Comparison of ENCODE assay signal across 15 cellular contexts in genomic region chr13:101925731-101926130, GRCh38.
DNase-seq lines count a peak whose midpoint lies in the region; TF ChIP-seq lines count a peak whose summit lies in the region.
"Had no signal": no experiment of that assay in that cellular context is flagged by ENCODE, and none has a peak within 500 bp of the region (broad histone marks: within the 10 kb centered on the region; RNA-seq: fewer than 3 reads in every experiment).

No MANE protein-coding gene starts in this region.

- no peaks in the 10 kb centered on the region; the same call in 1 of the 2 replicates for H3K9me3 ChIP-seq in PC-9 (ENCODE audit: insufficient read depth, low read depth)
- H3K9me3 ChIP-seq: MG63 had no signal

- no peaks in the 10 kb centered on the region for H3K4me1 ChIP-seq in PC-9 (replicated peaks; ENCODE audit: insufficient read depth)

- no peaks in the 10 kb centered on the region for H3K9me3 Mint-ChIP-seq in activated naive CD4-positive, alpha-beta T cell treated with anti-CD3 and anti-CD28 coated beads for 36 hours
- H3K9me3 Mint-ChIP-seq: HFFc6 had no signal

- peaks cover 23% of the 10 kb centered on the region for H3K27me3 Mint-ChIP-seq in activated naive CD4-positive, alpha-beta T cell treated with anti-CD3 and anti-CD28 coated beads for 36 hours (ENCODE audit: low read depth)

- no peaks in the 10 kb centered on the region for H3K36me3 Mint-ChIP-seq in activated naive CD4-positive, alpha-beta T cell treated with anti-CD3 and anti-CD28 coated beads for 36 hours (ENCODE audit: low read depth)

- H3K79me2 ChIP-seq in PC-9 (ENCODE audit: low read depth), result no peaks in the 10 kb centered on the region

- CTCF ChIA-PET in activated naive CD4-positive, alpha-beta T cell treated with anti-CD3 and anti-CD28 coated beads for 36 hours (lab: Charles Lee), result interaction anchor here (0.7 kb wide), 1 partner anchor 18 kb away, joined by 3 read pairs; no protein-coding TSS in a partner anchor
- CTCF ChIA-PET in PC-9 (lab: Charles Lee), result no interaction called here

- no peak overlapping the region for H3K27ac ChIP-seq in PC-9
- H3K27ac ChIP-seq: KMS-11, RWPE1, SK-N-MC had no signal

- intact Hi-C loops in activated naive CD4-positive, alpha-beta T cell treated with anti-CD3 and anti-CD28 coated beads for 36 hours (cut with micrococcal nuclease), result no loop called here
- intact Hi-C loops in PC-9 (cut with micrococcal nuclease; ENCODE audit: unreplicated experiment), result no loop called here

- H3K36me3 ChIP-seq in PC-9 (ENCODE audit: low read depth), result no peaks in the 10 kb centered on the region
- H3K36me3 ChIP-seq: MG63 had no signal

- no peaks in the 10 kb centered on the region for H3K4me1 Mint-ChIP-seq in activated naive CD4-positive, alpha-beta T cell treated with anti-CD3 and anti-CD28 coated beads for 36 hours (ENCODE audit: low read depth)

- no peaks in the 10 kb centered on the region for H4K20me1 ChIP-seq in PC-9 (ENCODE audit: insufficient read depth)

- H3K27ac Mint-ChIP-seq in activated naive CD4-positive, alpha-beta T cell treated with anti-CD3 and anti-CD28 coated beads for 36 hours, result no peak overlapping the region
- H3K27ac Mint-ChIP-seq: HFFc6 had no signal

- H3K27me3 ChIP-seq in PC-9 (ENCODE audit: insufficient read depth, low read depth), result peaks cover 62% of the 10 kb centered on the region

- no peaks in the 10 kb centered on the region for H3K9me2 ChIP-seq in PC-9 (ENCODE audit: insufficient read depth)

- no peaks in the 10 kb centered on the region for H3F3A ChIP-seq in PC-9 (ENCODE audit: insufficient read depth, low read depth)

- peak; percentile 96 for DNase-seq in DMS79 treated with DMSO at 0.1 percent for 48 hours (lab: John Stamatoyannopoulos, UW)
- peak; percentile 46 for DNase-seq in NCI-H1105 treated with DMSO at 0.1 percent for 48 hours (lab: John Stamatoyannopoulos, UW)
- peak; percentile 51 for DNase-seq in NCI-H2171 (lab: John Stamatoyannopoulos, UW)
- DNase-seq in SHP77 treated with DMSO at 0.1 percent for 48 hours (lab: John Stamatoyannopoulos, UW), result peak; percentile 56
- no peak for DNase-seq in DMS 273 (lab: John Stamatoyannopoulos, UW; ENCODE audit: unreplicated experiment)
- DNase-seq in activated naive CD4-positive, alpha-beta T cell treated with anti-CD3 and anti-CD28 coated beads for 36 hours, result no peak
- DNase-seq in activated CD8-positive, alpha-beta memory T cell treated with anti-CD3 and anti-CD28 coated beads for 24 hours, result no peak
- DNase-seq in PC-9, result no peak
- DNase-seq: AML-193, HFFc6, MG63, NCI-H1694 had no signal

- H3K4me3 Mint-ChIP-seq in activated naive CD4-positive, alpha-beta T cell treated with anti-CD3 and anti-CD28 coated beads for 36 hours, result no peak overlapping the region
- H3K4me3 Mint-ChIP-seq: HFFc6 had no signal

- no peak for TF ChIP-seq CTCF in PC-9 (conservative IDR thresholded peaks at IDR 0.05)

- no peak overlapping the region for H2AFZ ChIP-seq in PC-9

- no peak overlapping the region for H3K4me3 ChIP-seq in PC-9
- H3K4me3 ChIP-seq: MG63, SK-N-MC had no signal

- BruUV-seq in PC-9 (replicated peaks; lab: Mats Ljungman, UMichigan), result no TSS peak

- no peak overlapping the region for H3K4me2 ChIP-seq in PC-9
- H3K4me2 ChIP-seq: KMS-11 had no signal

- POLR2A ChIA-PET in PC-9 (lab: Charles Lee; ENCODE audit: unreplicated experiment), result no interaction called here

Comparison
In these comparisons a context has a peak if more than half of its experiments do, and no peak if none do; other contexts are left out.
1. DNase-seq: peak in DMS79 treated with DMSO at 0.1 percent for 48 hours (single experiment), NCI-H1105 treated with DMSO at 0.1 percent for 48 hours (single experiment), NCI-H2171 (single experiment) and SHP77 treated with DMSO at 0.1 percent for 48 hours (single experiment); none in DMS 273 (single experiment), activated naive CD4-positive, alpha-beta T cell treated with anti-CD3 and anti-CD28 coated beads for 36 hours (single experiment), activated CD8-positive, alpha-beta memory T cell treated with anti-CD3 and anti-CD28 coated beads for 24 hours (single experiment) and PC-9 (0 of 2).